In genomic region chr5:139593716-139594319, GRCh38 we compare ENCODE assay signal across 13 cellular contexts. TPM values are rescaled to one million over a fixed set of nuclear protein-coding genes. Genes with fewer than 3 reads are reported as not detected.
DNase-seq lines count a peak whose midpoint lies in the region; TF ChIP-seq lines count a peak whose summit lies in the region.
"Had no signal": no experiment of that assay in that cellular context is flagged by ENCODE, and none has a peak within 500 bp of the region (broad histone marks: within the 10 kb centered on the region; RNA-seq: fewer than 3 reads in every experiment).

No MANE protein-coding gene starts in this region.

- CTCF ChIA-PET in RWPE1 (lab: Yijun Ruan, JAX), result no interaction called here

- H3K27ac ChIP-seq in RWPE1, result peak overlapping the region; percentile 59; the same call in 1 of the 2 replicates
- H3K27ac ChIP-seq: lower lobe of right lung had no signal

- no peak for TF ChIP-seq CTCF in RWPE1 (conservative IDR thresholded peaks at IDR 0.05; ENCODE audit: low read depth)

- POLR2A ChIA-PET in RWPE1 (lab: Yijun Ruan, JAX; ENCODE audit: low non-redundant PET), result no interaction called here

- DNase-seq in A172 (ENCODE audit: low spot score) (peak; percentile 67), EL (peak; percentile 78), RWPE1 (ENCODE audit: low spot score) (peak; percentile 55), fibroblast of peridontal ligament (ENCODE audit: extremely low read depth) (peak; percentile 33), NCI-H69 (lab: John Stamatoyannopoulos, UW) (no peak), iPS-NIHi7 (ENCODE audit: extremely low spot score) (no peak)
- DNase-seq in stimulated activated CD4-positive, alpha-beta T cell treated with anti-CD3 and anti-CD28 coated beads, Interleukin-2, amount 100 ng/mL, for 24 hours, result no peak
- no peak for DNase-seq in stimulated activated CD4-positive, alpha-beta T cell treated with anti-CD3 and anti-CD28 coated beads, Interleukin-2, amount 100 ng/mL, for 48 hours
- DNase-seq: activated naive CD4-positive, alpha-beta T cell treated with anti-CD3 and anti-CD28 coated beads, Interleukin-2, amount 10 ng/mL, durations not matched to agents 7 days and 5 days; COR-L47; GOT3; lower lobe of right lung; NCI-H1105 treated with DMSO at 0.1 percent for 48 hours had no signal

RNA-seq across cellular contexts. Expression of gene UBE2D2, which starts 32.7 kb away (rescaled TPM):
- 120 and 131 TPM in 2 replicates for total RNA-seq in A172 (2014; rRNA removed; shearing (Covaris generic))

RNA-seq across cellular contexts. Expression of gene CXXC5, which starts 54.3 kb away (rescaled TPM):
- total RNA-seq in A172 (2014; rRNA removed; shearing (Covaris generic)), result 162 and 189 TPM in 2 replicates

Comparison
In these comparisons a context has a peak if more than half of its experiments do, and no peak if none do; other contexts are left out.
1. DNase-seq: peak in A172 (single experiment), EL (single experiment), RWPE1 (single experiment) and fibroblast of peridontal ligament (single experiment); none in stimulated activated CD4-positive, alpha-beta T cell treated with anti-CD3 and anti-CD28 coated beads, Interleukin-2, amount 100 ng/mL, for 24 hours (0 of 2), NCI-H69 (single experiment), iPS-NIHi7 (single experiment) and stimulated activated CD4-positive, alpha-beta T cell treated with anti-CD3 and anti-CD28 coated beads, Interleukin-2, amount 100 ng/mL, for 48 hours (0 of 2).